Comparison of ENCODE assay signal across 24 cellular contexts in genomic region chr13:32413284-32413683, GRCh38.
"Had no signal": no experiment of that assay in that cellular context is flagged by ENCODE, and none has a peak within 500 bp of the region (broad histone marks: within the 10 kb centered on the region; RNA-seq: fewer than 3 reads in every experiment).

No MANE protein-coding gene starts in this region.

- H3K27me3 Mint-ChIP-seq: naive B cell had no signal

- H3K9me3 ChIP-seq: esophagus muscularis mucosa, gastroesophageal sphincter, heart left ventricle, left ventricle myocardium inferior, lower lobe of right lung, mucosa of descending colon had no signal

- DNase-seq: dermis blood vessel endothelial cell; dorsolateral prefrontal cortex; effector CD4-positive, alpha-beta T cell; effector memory CD4-positive, alpha-beta T cell; foreskin keratinocyte; heart left ventricle; hypothalamus; immature natural killer cell; islet precursor cell; kidney; kidney glomerular epithelial cell; left ventricle myocardium inferior; lower lobe of right lung; mesenchymal stem cell; mucosa of descending colon; naive B cell had no signal

- H3K4me3 Mint-ChIP-seq: immature natural killer cell, mesothelial cell of epicardium, naive B cell had no signal

- ATAC-seq: foreskin keratinocyte, gastroesophageal sphincter, heart left ventricle, lower lobe of right lung, mucosa of descending colon had no signal

- FAIRE-seq: colon, endothelial cell of umbilical vein, frontal cortex, kidney had no signal

- H3K36me3 ChIP-seq: esophagus muscularis mucosa, gastroesophageal sphincter, heart left ventricle, left ventricle myocardium inferior, lower lobe of right lung had no signal

- H3K4me3 ChIP-seq: coronary artery, dorsolateral prefrontal cortex, esophagus muscularis mucosa, gastroesophageal sphincter, heart left ventricle, hepatocyte, left ventricle myocardium inferior, lower lobe of right lung, mucosa of descending colon had no signal

- H3K27ac Mint-ChIP-seq: immature natural killer cell, mesothelial cell of epicardium had no signal

- H3K27me3 ChIP-seq: dorsolateral prefrontal cortex, esophagus muscularis mucosa, foreskin keratinocyte, gastroesophageal sphincter, heart left ventricle, hepatocyte had no signal
